28 cellular contexts compared by ENCODE assay signal in the genomic region with DNA sequence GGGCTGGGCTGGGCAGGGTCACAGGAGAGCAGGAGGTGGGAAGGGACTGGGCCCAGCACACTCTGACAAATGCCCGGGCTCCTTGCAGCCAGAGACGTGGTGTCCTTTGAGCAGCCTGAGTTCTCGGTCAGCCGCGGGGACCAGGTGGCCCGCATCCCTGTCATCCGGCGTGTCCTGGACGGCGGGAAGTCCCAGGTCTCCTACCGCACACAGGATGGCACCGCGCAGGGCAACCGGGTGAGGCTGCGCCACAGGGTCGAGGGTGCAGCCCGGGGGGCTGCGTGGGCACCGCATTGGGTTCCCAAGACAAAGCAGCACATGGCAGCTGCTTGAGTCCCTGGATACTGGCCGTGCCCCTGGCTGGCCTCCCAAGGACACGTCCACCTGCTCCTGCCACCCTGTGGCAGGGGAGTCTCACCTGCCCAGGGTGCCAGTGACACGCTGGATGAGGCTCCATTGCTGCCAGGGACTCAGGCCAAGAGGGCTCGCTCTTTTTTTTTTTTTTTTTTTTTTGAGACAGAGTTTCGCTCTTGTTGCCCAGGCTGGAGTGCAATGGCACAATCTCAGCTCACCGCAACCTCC.
"Had no signal": no experiment of that assay in that cellular context is flagged by ENCODE, and none has a peak within 500 bp of the region (broad histone marks: within the 10 kb centered on the region; RNA-seq: fewer than 3 reads in every experiment).

No MANE protein-coding gene starts in this region.

- H3K36me3 ChIP-seq: colonic mucosa, left lung, thoracic aorta had no signal

- ATAC-seq: esophagus mucosa; gastroesophageal sphincter; heart left ventricle; left cardiac atrium; left lung; mucosa of descending colon; natural killer cell treated with Interleukin-12 subunit alpha and Interleukin-12 subunit beta and Interleukin-15 and Interleukin-18, amount 100 ng/mL, for 72 hours; sciatic nerve; stimulated activated naive B cell treated with anti-CD40 and anti-IgM and Interleukin-4, amounts not matched to agents 10 μg/mL and 1 μg/mL and 100 μg/mL, for 72 hours had no signal

- H3K27ac ChIP-seq: colonic mucosa, epithelial cell of prostate, gastroesophageal sphincter, heart left ventricle, hepatocyte, left lung, parathyroid adenoma, thoracic aorta, upper lobe of left lung had no signal

- H2AFZ ChIP-seq: hepatocyte, parathyroid adenoma had no signal

- H3K9ac ChIP-seq: parathyroid adenoma had no signal

- H3K9me3 Mint-ChIP-seq: dendritic cell treated with granulocyte-macrophage colony-stimulating factor and Interleukin-4, amounts not matched to agents 40 ng/mL and 50 ng/mL, for 4 days; endodermal cell; mesothelial cell of epicardium; naive B cell; natural killer cell treated with Interleukin-12 subunit alpha and Interleukin-12 subunit beta and Interleukin-15 and Interleukin-18, amount 100 ng/mL, for 72 hours; neural crest cell; stimulated activated naive B cell treated with anti-CD40 and anti-IgM and Interleukin-4, amounts not matched to agents 10 μg/mL and 1 μg/mL and 100 μg/mL, for 72 hours; stimulated activated naive CD8-positive, alpha-beta T cell treated with anti-CD3 and anti-CD28 coated beads, Interleukin-15, Interleukin-2, amounts not matched to agents 100 ng/mL and 50 ng/mL, for 24 hours had no signal

- H3K4me1 ChIP-seq: colonic mucosa, parathyroid adenoma had no signal

- DNase-seq: colonic mucosa; effector CD8-positive, alpha-beta T cell; endodermal cell; foreskin fibroblast; heart left ventricle; left cardiac atrium; left lung; mesenchymal stem cell; mucosa of descending colon; naive B cell; stimulated activated CD4-positive, alpha-beta T cell treated with anti-CD3 and anti-CD28 coated beads, Interleukin-4, amount 100 ng/mL, for 4 hours; stimulated activated naive B cell treated with anti-CD40 and anti-IgM and Interleukin-4, amounts not matched to agents 10 μg/mL and 1 μg/mL and 100 μg/mL, for 72 hours had no signal

- H3K9me3 ChIP-seq: colonic mucosa, gastroesophageal sphincter, heart left ventricle, left lung, mucosa of descending colon, thoracic aorta, tibial nerve, upper lobe of left lung had no signal

- H3K27ac Mint-ChIP-seq: dendritic cell treated with granulocyte-macrophage colony-stimulating factor and Interleukin-4, amounts not matched to agents 40 ng/mL and 50 ng/mL, for 4 days; endodermal cell; mesothelial cell of epicardium; naive B cell; natural killer cell treated with Interleukin-12 subunit alpha and Interleukin-12 subunit beta and Interleukin-15 and Interleukin-18, amount 100 ng/mL, for 72 hours; progenitor cell of endocrine pancreas; stimulated activated naive B cell treated with anti-CD40 and anti-IgM and Interleukin-4, amounts not matched to agents 10 μg/mL and 1 μg/mL and 100 μg/mL, for 72 hours; stimulated activated naive CD8-positive, alpha-beta T cell treated with anti-CD3 and anti-CD28 coated beads, Interleukin-15, Interleukin-2, amounts not matched to agents 100 ng/mL and 50 ng/mL, for 24 hours had no signal

- H3K27me3 ChIP-seq: colonic mucosa, gastroesophageal sphincter, heart left ventricle, hepatocyte, left lung, tibial nerve, upper lobe of left lung had no signal

- H3K27me3 Mint-ChIP-seq: progenitor cell of endocrine pancreas; stimulated activated naive CD8-positive, alpha-beta T cell treated with anti-CD3 and anti-CD28 coated beads, Interleukin-15, Interleukin-2, amounts not matched to agents 100 ng/mL and 50 ng/mL, for 24 hours had no signal

- H3K4me3 ChIP-seq: colonic mucosa, gastroesophageal sphincter, heart left ventricle, hepatocyte, left lung, mucosa of descending colon, smooth muscle cell, thoracic aorta, tibial nerve, upper lobe of left lung had no signal

- H3K4me3 Mint-ChIP-seq: dendritic cell treated with granulocyte-macrophage colony-stimulating factor and Interleukin-4, amounts not matched to agents 40 ng/mL and 50 ng/mL, for 4 days; endodermal cell; mesothelial cell of epicardium; naive B cell; natural killer cell treated with Interleukin-12 subunit alpha and Interleukin-12 subunit beta and Interleukin-15 and Interleukin-18, amount 100 ng/mL, for 72 hours; neural crest cell; stimulated activated naive B cell treated with anti-CD40 and anti-IgM and Interleukin-4, amounts not matched to agents 10 μg/mL and 1 μg/mL and 100 μg/mL, for 72 hours; stimulated activated naive CD8-positive, alpha-beta T cell treated with anti-CD3 and anti-CD28 coated beads, Interleukin-15, Interleukin-2, amounts not matched to agents 100 ng/mL and 50 ng/mL, for 24 hours had no signal

- H3K36me3 Mint-ChIP-seq: naive B cell; natural killer cell treated with Interleukin-12 subunit alpha and Interleukin-12 subunit beta and Interleukin-15 and Interleukin-18, amount 100 ng/mL, for 72 hours; stimulated activated naive B cell treated with anti-CD40 and anti-IgM and Interleukin-4, amounts not matched to agents 10 μg/mL and 1 μg/mL and 100 μg/mL, for 72 hours had no signal

- H3K4me1 Mint-ChIP-seq: endodermal cell, mesothelial cell of epicardium had no signal

- H3K4me2 ChIP-seq: hepatocyte, smooth muscle cell had no signal
